ENCODE assay signal across 34 cellular contexts in genomic region chr11:109926941-109927340, GRCh38.
"Had no signal": no experiment of that assay in that cellular context is flagged by ENCODE, and none has a peak within 500 bp of the region (broad histone marks: within the 10 kb centered on the region; RNA-seq: fewer than 3 reads in every experiment).

No MANE protein-coding gene starts in this region.

- H3K4me1 ChIP-seq: adrenal gland, breast epithelium, colonic mucosa, esophagus squamous epithelium, gastroesophageal sphincter had no signal

- H3K4me3 ChIP-seq: adrenal gland, breast epithelium, cardiac muscle cell, colonic mucosa, esophagus squamous epithelium, gastroesophageal sphincter had no signal

- H3K36me3 Mint-ChIP-seq: activated naive CD8-positive, alpha-beta T cell treated with anti-CD3 and anti-CD28 coated beads for 36 hours had no signal

- H3K9me3 ChIP-seq: adrenal gland, colonic mucosa, esophagus squamous epithelium had no signal

- H3K27me3 ChIP-seq: adrenal gland, breast epithelium, cardiac muscle cell, colonic mucosa, esophagus squamous epithelium had no signal

- H3K27ac Mint-ChIP-seq: activated B cell treated with CpG ODN at 0.5 μM for 24 hours; activated CD8-positive, alpha-beta T cell treated with anti-CD3 and anti-CD28 coated beads for 36 hours; activated naive CD8-positive, alpha-beta T cell treated with anti-CD3 and anti-CD28 coated beads for 36 hours; activated naive CD8-positive, alpha-beta T cell treated with anti-CD3 and anti-CD28 coated beads, Interleukin-2, amount 50 U/mL, for 24 hours; activated T-helper 17 cell treated with anti-CD3 and anti-CD28 coated beads, Interleukin-2, amount 50 U/mL, for 72 hours; brain; T-helper 17 cell; T-helper 2 cell treated with Interferon-gamma antibody and Interleukin-4, amounts not matched to agents 5 μg/mL and 100 μg/mL, for 36 hours had no signal

- H3K36me3 ChIP-seq: adrenal gland, breast epithelium, cardiac muscle cell, colonic mucosa, esophagus squamous epithelium, gastroesophageal sphincter, WERI-Rb-1 had no signal

- DNase-seq: activated B cell treated with CpG ODN at 0.5 μM for 24 hours; activated CD4-positive, alpha-beta T cell treated with anti-CD3 and anti-CD28 coated beads for 48 hours; activated CD4-positive, alpha-beta T cell treated with anti-CD3 and anti-CD28 coated beads, Interleukin-2, amount 50 U/mL, for 1 hour; activated CD4-positive, alpha-beta T cell treated with anti-CD3 and anti-CD28 coated beads, Interleukin-2, amount 50 U/mL, for 48 hours; activated CD8-positive, alpha-beta memory T cell treated with anti-CD3 and anti-CD28 coated beads for 24 hours; activated CD8-positive, alpha-beta T cell treated with anti-CD3 and anti-CD28 coated beads for 36 hours; activated effector memory CD4-positive, alpha-beta T cell treated with Interleukin-2 at 50 U/mL for 16 hours; activated gamma-delta T cell treated with Interleukin-2 at 50 U/mL for 16 hours; activated naive CD4-positive, alpha-beta T cell treated with anti-CD3 and anti-CD28 coated beads, Interleukin-2, amount 50 U/mL, for 16 hours; activated naive CD4-positive, alpha-beta T cell treated with Interleukin-2 at 50 U/mL for 16 hours; activated naive CD8-positive, alpha-beta T cell treated with anti-CD3 and anti-CD28 coated beads for 36 hours; activated naive CD8-positive, alpha-beta T cell treated with anti-CD3 and anti-CD28 coated beads, Interleukin-2, amount 50 U/mL, for 24 hours; activated T-cell treated with anti-CD3 and anti-CD28 coated beads, Interleukin-2, amount 50 U/mL, for 4 hours; adrenal gland; amygdala; aorta; central memory CD4-positive, alpha-beta T cell; cerebellar nuclear complex; colonic mucosa; effector CD8-positive, alpha-beta T cell; esophagus squamous epithelium; foreskin melanocyte; T-helper 1 cell; T-helper 17 cell; T1000; WERI-Rb-1 had no signal

- H3K27ac ChIP-seq: adrenal gland, breast epithelium, cardiac muscle cell, colonic mucosa, epithelial cell of prostate, esophagus squamous epithelium, gastroesophageal sphincter, WERI-Rb-1 had no signal

- ATAC-seq: activated CD4-positive, CD25-positive, alpha-beta regulatory T cell treated with anti-CD3 and anti-CD28 coated beads, Interleukin-2, amount 50 U/mL, for 24 hours; activated CD8-positive, alpha-beta T cell treated with anti-CD3 and anti-CD28 coated beads for 36 hours; activated naive CD8-positive, alpha-beta T cell treated with anti-CD3 and anti-CD28 coated beads, Interleukin-2, amount 50 U/mL, for 24 hours; activated T-cell treated with anti-CD3 and anti-CD28 coated beads, Interleukin-2, amount 50 U/mL, for 4 hours; activated T-helper 17 cell treated with anti-CD3 and anti-CD28 coated beads, Interleukin-2, amount 50 U/mL, for 72 hours; gastroesophageal sphincter; T-helper 17 cell had no signal

- H3K9me3 Mint-ChIP-seq: activated B cell treated with CpG ODN at 0.5 μM for 24 hours; activated naive CD8-positive, alpha-beta T cell treated with anti-CD3 and anti-CD28 coated beads, Interleukin-2, amount 50 U/mL, for 24 hours; activated T-helper 17 cell treated with anti-CD3 and anti-CD28 coated beads, Interleukin-2, amount 50 U/mL, for 72 hours; T-helper 2 cell treated with Interferon-gamma antibody and Interleukin-4, amounts not matched to agents 5 μg/mL and 100 μg/mL, for 36 hours had no signal
